Comparison of ENCODE assay signal across 18 cellular contexts in the genomic region with DNA sequence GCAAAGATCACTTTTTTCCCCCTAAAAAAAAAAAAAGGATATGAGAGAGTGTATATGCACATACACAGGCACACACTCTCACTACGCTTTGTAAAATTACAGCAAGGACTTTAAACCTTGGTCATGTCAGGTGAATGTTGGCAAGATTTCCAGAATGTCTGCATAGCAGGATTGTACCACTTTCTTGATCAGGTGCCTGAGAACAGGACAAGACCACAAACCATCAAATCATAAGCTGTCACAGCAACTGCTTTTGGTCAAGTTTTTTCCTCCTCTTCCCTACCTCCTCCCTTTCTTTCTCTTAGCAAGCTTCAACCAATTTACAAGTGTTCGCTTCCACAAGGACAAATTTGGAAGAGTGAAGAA. TPM values are rescaled to one million over a fixed set of nuclear protein-coding genes. Genes with fewer than 3 reads are reported as not detected.
DNase-seq lines count a peak whose midpoint lies in the region; ATAC-seq and TF ChIP-seq lines count a peak whose summit lies in the region.
"Had no signal": no experiment of that assay in that cellular context is flagged by ENCODE, and none has a peak within 500 bp of the region (broad histone marks: within the 10 kb centered on the region; RNA-seq: fewer than 3 reads in every experiment).

No MANE protein-coding gene starts in this region.

- TF ChIP-seq POLR2A in transverse colon (IDR thresholded peaks at IDR 0.05): no peak

- in situ Hi-C loops in transverse colon (cut with MboI; ENCODE audit: low pct_ligation_motif_present in 1 of 4, low pct_unique_long_range_greater_than_20kb in 1 of 4, low sequenced_read_pairs in 3 of 4): no loop called here

- no peaks in the 10 kb centered on the region for H3K36me3 ChIP-seq in hepatocyte (replicated peaks; ENCODE audit: insufficient read depth, low read depth)
- H3K36me3 ChIP-seq in transverse colon: no peaks in the 10 kb centered on the region
- H3K36me3 ChIP-seq: Peyer's patch had no signal

- 88% methylated on average over 2 of the region's 2 CpGs for WGBS in hepatocyte (ENCODE audit: low lambda C conversion rate, missing lambda C conversion rate)
- WGBS in transverse colon (ENCODE audit: low coverage in 1 of 2), 2 donors: 48 to 75% methylated on average over 1 to 2 of the region's 2 CpGs

- no peaks in the 10 kb centered on the region for H3K9me3 ChIP-seq in hepatocyte (ENCODE audit: low read depth)
- no peaks in the 10 kb centered on the region for H3K9me3 ChIP-seq in transverse colon
- H3K9me3 ChIP-seq: Peyer's patch had no signal

- H3K4me1 ChIP-seq in hepatocyte (ENCODE audit: insufficient read depth): peaks cover 36% of the 10 kb centered on the region
- H3K4me1 ChIP-seq in transverse colon: peaks cover 23 to 53% (median 42%) of the 10 kb centered on the region in 4 donors

- TF ChIP-seq EP300 in transverse colon (IDR thresholded peaks at IDR 0.05; ENCODE audit: low read depth): no peak

- no peaks in the 10 kb centered on the region for H3K27me3 ChIP-seq in hepatocyte
- no peaks in the 10 kb centered on the region for H3K27me3 ChIP-seq in transverse colon
- H3K27me3 ChIP-seq: Peyer's patch had no signal

- ATAC-seq in Right ventricle myocardium superior (ENCODE audit: poor library complexity): peak; percentile 2
- no peak for ATAC-seq in Right ventricle myocardium inferior
- no peak for ATAC-seq in HG02870 (IDR thresholded peaks at IDR 0.05; ENCODE audit: unreplicated experiment)
- ATAC-seq in HG03342 (IDR thresholded peaks at IDR 0.05; ENCODE audit: unreplicated experiment): no peak
- no peak for ATAC-seq in HG03565 (IDR thresholded peaks at IDR 0.05; ENCODE audit: unreplicated experiment)

- no peaks in the 10 kb centered on the region for H3K9me2 ChIP-seq in hepatocyte (replicated peaks; ENCODE audit: insufficient read depth)

- H3K79me2 ChIP-seq in hepatocyte: no peaks in the 10 kb centered on the region

- no peak overlapping the region for H3K27ac ChIP-seq in hepatocyte
- peak overlapping the region; percentile 71 to 86 (median 78) for H3K27ac ChIP-seq in transverse colon
- H3K27ac ChIP-seq: 22Rv1, C4-2B had no signal

- no peak overlapping the region for H3K4me2 ChIP-seq in hepatocyte

- DNase-seq in Right ventricle myocardium superior: no peak
- DNase-seq in Right ventricle myocardium inferior (ENCODE audit: missing footprints): no peak
- peak; percentile 22 for DNase-seq in hepatocyte (ENCODE audit: low spot score)
- DNase-seq in mucosa of gallbladder (ENCODE audit: low spot score): peak; percentile 60
- no peak for DNase-seq in transverse colon
- DNase-seq: AML-193, DMS79, H7, NCI-H1105, NCI-H2081, NCI-H2171 treated with DMSO at 0.1 percent for 48 hours, NCI-H446 treated with DMSO at 0.1 percent for 48 hours, Peyer's patch had no signal

- intact Hi-C loops in Right ventricle myocardium superior (cut with DNase I): no loop called here
- intact Hi-C loops in Right ventricle myocardium inferior (cut with DNase I): loop anchor here (10.0 kb wide), 1 partner anchor 370 kb away; no protein-coding TSS in a partner anchor
- intact Hi-C loops in transverse colon (cut with DNase I; ENCODE audit: low total_unique reads): no loop called here

- no peak overlapping the region for H2AFZ ChIP-seq in hepatocyte

- TF ChIP-seq CTCF in hepatocyte (IDR thresholded peaks at IDR 0.05; ENCODE audit: poor library complexity): no peak
- no peak for TF ChIP-seq CTCF in transverse colon (IDR thresholded peaks at IDR 0.05)

- H3K4me3 ChIP-seq in hepatocyte (no peak overlapping the region), transverse colon (no peak overlapping the region)
- H3K4me3 ChIP-seq: Peyer's patch had no signal

- H4K20me1 ChIP-seq in hepatocyte (ENCODE audit: insufficient read depth, poor library complexity, severe bottlenecking): no peaks in the 10 kb centered on the region

RNA-seq across cellular contexts. Expression of gene PPARGC1A, which starts 15.3 kb away (rescaled TPM):
- total RNA-seq in Right ventricle myocardium superior (82.8 TPM), Right ventricle myocardium inferior (77.5 TPM), hepatocyte (16.6 and 18.7 TPM in 2 replicates), mucosa of gallbladder (28.9 TPM), transverse colon (1,000 to 10,000 TPM in 1 of 4 donors, 100 to 1,000 TPM in 1, 10 to 100 TPM in 2; 63.7 to 4,431 (median 108) TPM)
- 4.2 and 6.7 TPM in 2 replicates for polyA plus RNA-seq in hepatocyte

Comparison
In these comparisons a context has a peak if more than half of its experiments do, and no peak if none do; other contexts are left out.
1. DNase-seq: peak in hepatocyte (single experiment) and mucosa of gallbladder (single experiment); none in Right ventricle myocardium superior (single experiment), Right ventricle myocardium inferior (single experiment) and transverse colon (single experiment).